Comparison of ENCODE assay signal across 13 cellular contexts in the genomic region with DNA sequence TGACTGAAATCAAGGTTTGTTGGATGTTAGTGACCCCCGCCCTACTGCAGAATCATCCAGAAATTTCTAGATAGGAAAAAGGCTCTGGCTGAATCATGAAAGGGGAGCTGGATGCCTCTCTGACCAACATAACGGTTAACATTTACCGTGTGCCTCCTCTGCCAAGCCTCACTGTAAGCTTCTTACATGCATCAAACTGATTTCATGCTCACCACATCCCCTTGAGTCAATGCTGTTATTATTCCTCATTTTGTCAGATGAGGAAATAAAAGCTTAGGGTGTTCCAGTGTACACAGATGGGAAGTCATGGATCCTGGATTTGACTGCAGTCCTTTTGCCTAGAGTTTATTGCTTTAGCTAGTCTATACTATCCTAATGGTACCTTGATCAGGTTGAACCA. TPM values are rescaled to one million over a fixed set of nuclear protein-coding genes. Genes with fewer than 3 reads are reported as not detected.
DNase-seq lines count a peak whose midpoint lies in the region; ATAC-seq and TF ChIP-seq lines count a peak whose summit lies in the region.
"Had no signal": no experiment of that assay in that cellular context is flagged by ENCODE, and none has a peak within 500 bp of the region (broad histone marks: within the 10 kb centered on the region; RNA-seq: fewer than 3 reads in every experiment).

No MANE protein-coding gene starts in this region.

- no peak overlapping the region for H3K4me3 Mint-ChIP-seq in nephron
- H3K4me3 Mint-ChIP-seq in activated CD4-positive, alpha-beta memory T cell treated with anti-CD3 and anti-CD28 coated beads for 36 hours: no peak overlapping the region
- H3K4me3 Mint-ChIP-seq: activated CD4-positive, alpha-beta T cell treated with anti-CD3 and anti-CD28 coated beads, Interleukin-2, amount 10 ng/mL, durations not matched to agents 7 days and 5 days; mesothelial cell of epicardium had no signal

- H3K9me2 ChIP-seq in Karpas-422 (replicated peaks; ENCODE audit: insufficient read depth, low read length): no peaks in the 10 kb centered on the region

- H3K36me3 ChIP-seq in Karpas-422 (ENCODE audit: insufficient read depth, low read length) (no peaks in the 10 kb centered on the region), HAP-1 (replicated peaks) (no peaks in the 10 kb centered on the region)

- CTCF ChIA-PET in activated CD4-positive, alpha-beta memory T cell treated with anti-CD3 and anti-CD28 coated beads for 36 hours (lab: Charles Lee): interaction anchor here (0.6 to 2.6 kb wide), 7 partner anchors 14 to 690 kb away, joined by 3 to 10 read pairs (median 3); no protein-coding TSS in a partner anchor

- intact Hi-C loops in activated CD4-positive, alpha-beta memory T cell treated with anti-CD3 and anti-CD28 coated beads for 36 hours (cut with micrococcal nuclease): no loop called here

- H4K20me1 ChIP-seq in Karpas-422 (ENCODE audit: insufficient read depth, low read depth, low read length): no peaks in the 10 kb centered on the region

- H3K27ac Mint-ChIP-seq in nephron: peak overlapping the region in 2 of 3 experiments; percentile 49 to 77
- H3K27ac Mint-ChIP-seq in activated CD4-positive, alpha-beta memory T cell treated with anti-CD3 and anti-CD28 coated beads for 36 hours: no peak overlapping the region
- H3K27ac Mint-ChIP-seq: activated CD4-positive, alpha-beta T cell treated with anti-CD3 and anti-CD28 coated beads, Interleukin-2, amount 10 ng/mL, durations not matched to agents 7 days and 5 days had no signal

- no peaks in the 10 kb centered on the region for H3K9me3 Mint-ChIP-seq in nephron
- H3K9me3 Mint-ChIP-seq in activated CD4-positive, alpha-beta memory T cell treated with anti-CD3 and anti-CD28 coated beads for 36 hours: no peaks in the 10 kb centered on the region
- H3K9me3 Mint-ChIP-seq: activated CD4-positive, alpha-beta T cell treated with anti-CD3 and anti-CD28 coated beads, Interleukin-2, amount 10 ng/mL, durations not matched to agents 7 days and 5 days; mesothelial cell of epicardium had no signal

- 0 out of 2 replicates have a peak overlapping the region, but pooled peaks have one; percentile 28 for H2AFZ ChIP-seq in Karpas-422 (ENCODE audit: low read length)
- H2AFZ ChIP-seq: PC-9 had no signal

- H3K9me3 ChIP-seq in Karpas-422 (ENCODE audit: low read length) (no peaks in the 10 kb centered on the region), HAP-1 (no peaks in the 10 kb centered on the region)

- H3K27me3 ChIP-seq in Karpas-422 (ENCODE audit: low read length) (no peaks in the 10 kb centered on the region), HAP-1 (ENCODE audit: low read depth) (no peaks in the 10 kb centered on the region)

- in situ Hi-C loops in HAP-1 (cut with MboI; ENCODE audit: low sequenced_read_pairs): no loop called here

- H3K27ac ChIP-seq in Karpas-422 (ENCODE audit: low read length): no peak overlapping the region
- H3K27ac ChIP-seq: PC-9 had no signal

- H3K4me3 ChIP-seq in Karpas-422 (ENCODE audit: low read length) (no peak overlapping the region), HAP-1 (no peak overlapping the region)
- H3K4me3 ChIP-seq: PC-9 had no signal

- no peak overlapping the region for H3K4me2 ChIP-seq in Karpas-422 (ENCODE audit: low read depth, low read length, poor library complexity, severe bottlenecking)
- H3K4me2 ChIP-seq: PC-9 had no signal

- H3K9ac ChIP-seq in Karpas-422 (ENCODE audit: low read length): no peak overlapping the region

- TF ChIP-seq CTCF in nephron (IDR thresholded peaks at IDR 0.05; ENCODE audit: unreplicated experiment in 3 of 3): no peak
- no peak for TF ChIP-seq CTCF in GM10266 (IDR thresholded peaks at IDR 0.05; ENCODE audit: control insufficient read depth, insufficient read depth, low read depth, missing control alignments)

- H3K36me3 Mint-ChIP-seq in nephron (ENCODE audit: low read depth): no peaks in the 10 kb centered on the region
- H3K36me3 Mint-ChIP-seq in activated CD4-positive, alpha-beta memory T cell treated with anti-CD3 and anti-CD28 coated beads for 36 hours: no peaks in the 10 kb centered on the region
- H3K36me3 Mint-ChIP-seq: mesothelial cell of epicardium had no signal

- no peaks in the 10 kb centered on the region for H3K79me2 ChIP-seq in Karpas-422 (ENCODE audit: low read length)

- peak; percentile 77 to 80 for DNase-seq in AML-193 (lab: John Stamatoyannopoulos, UW)
- no peak for DNase-seq in Karpas-422
- DNase-seq in amniotic epithelial cell (ENCODE audit: low read depth): peak; percentile 99
- DNase-seq in HAP-1 (ENCODE audit: low spot score in 2 of 2): no peak
- no peak for DNase-seq in GM10266 (ENCODE audit: extremely low spot score)
- DNase-seq in activated CD4-positive, alpha-beta memory T cell treated with anti-CD3 and anti-CD28 coated beads for 36 hours: no peak
- DNase-seq: activated CD4-positive, alpha-beta T cell treated with anti-CD3 and anti-CD28 coated beads, Interleukin-2, amount 10 ng/mL, durations not matched to agents 7 days and 5 days; DMS79; NCI-H1092; PC-9 had no signal

- POLR2A ChIA-PET in activated CD4-positive, alpha-beta memory T cell treated with anti-CD3 and anti-CD28 coated beads for 36 hours (lab: Charles Lee): no interaction called here

- peaks cover 9% of the 10 kb centered on the region for H3K27me3 Mint-ChIP-seq in nephron (ENCODE audit: low read depth)
- peaks cover 1% of the 10 kb centered on the region for H3K27me3 Mint-ChIP-seq in activated CD4-positive, alpha-beta memory T cell treated with anti-CD3 and anti-CD28 coated beads for 36 hours

- H3K4me1 ChIP-seq in Karpas-422 (ENCODE audit: low read length): peaks cover 37% of the 10 kb centered on the region
- H3K4me1 ChIP-seq in HAP-1: peaks cover 43% of the 10 kb centered on the region

- peaks cover 46% of the 10 kb centered on the region for H3K4me1 Mint-ChIP-seq in nephron
- peaks cover 22% of the 10 kb centered on the region for H3K4me1 Mint-ChIP-seq in activated CD4-positive, alpha-beta memory T cell treated with anti-CD3 and anti-CD28 coated beads for 36 hours (ENCODE audit: low read depth)

- no peak for ATAC-seq in HG02588 (IDR thresholded peaks at IDR 0.05; ENCODE audit: unreplicated experiment)

RNA-seq across cellular contexts. Expression of gene HMOX1, which starts 5.9 kb away (rescaled TPM):
- 1.3 and 1.8 TPM in 2 replicates for total RNA-seq in Karpas-422 (2014; rRNA removed; shearing (Covaris generic); ENCODE audit: low replicate concordance)
- total RNA-seq in activated CD4-positive, alpha-beta memory T cell treated with anti-CD3 and anti-CD28 coated beads for 36 hours: 1 to 10 TPM; 2.7 to 2.8 TPM

RNA-seq across cellular contexts. Expression of gene MCM5, which starts 24.9 kb away (rescaled TPM):
- total RNA-seq in Karpas-422 (2014; rRNA removed; shearing (Covaris generic); ENCODE audit: low replicate concordance): 83.7 and 97.4 TPM in 2 replicates
- total RNA-seq in activated CD4-positive, alpha-beta memory T cell treated with anti-CD3 and anti-CD28 coated beads for 36 hours: 100 to 1,000 TPM; 265 to 266 TPM

Comparison
In these comparisons a context has a peak if more than half of its experiments do, and no peak if none do; other contexts are left out.
1. DNase-seq: peak in AML-193 (2 of 2) and amniotic epithelial cell (single experiment); none in Karpas-422 (single experiment), HAP-1 (0 of 2), GM10266 (single experiment) and activated CD4-positive, alpha-beta memory T cell treated with anti-CD3 and anti-CD28 coated beads for 36 hours (single experiment).